In the genomic region with DNA sequence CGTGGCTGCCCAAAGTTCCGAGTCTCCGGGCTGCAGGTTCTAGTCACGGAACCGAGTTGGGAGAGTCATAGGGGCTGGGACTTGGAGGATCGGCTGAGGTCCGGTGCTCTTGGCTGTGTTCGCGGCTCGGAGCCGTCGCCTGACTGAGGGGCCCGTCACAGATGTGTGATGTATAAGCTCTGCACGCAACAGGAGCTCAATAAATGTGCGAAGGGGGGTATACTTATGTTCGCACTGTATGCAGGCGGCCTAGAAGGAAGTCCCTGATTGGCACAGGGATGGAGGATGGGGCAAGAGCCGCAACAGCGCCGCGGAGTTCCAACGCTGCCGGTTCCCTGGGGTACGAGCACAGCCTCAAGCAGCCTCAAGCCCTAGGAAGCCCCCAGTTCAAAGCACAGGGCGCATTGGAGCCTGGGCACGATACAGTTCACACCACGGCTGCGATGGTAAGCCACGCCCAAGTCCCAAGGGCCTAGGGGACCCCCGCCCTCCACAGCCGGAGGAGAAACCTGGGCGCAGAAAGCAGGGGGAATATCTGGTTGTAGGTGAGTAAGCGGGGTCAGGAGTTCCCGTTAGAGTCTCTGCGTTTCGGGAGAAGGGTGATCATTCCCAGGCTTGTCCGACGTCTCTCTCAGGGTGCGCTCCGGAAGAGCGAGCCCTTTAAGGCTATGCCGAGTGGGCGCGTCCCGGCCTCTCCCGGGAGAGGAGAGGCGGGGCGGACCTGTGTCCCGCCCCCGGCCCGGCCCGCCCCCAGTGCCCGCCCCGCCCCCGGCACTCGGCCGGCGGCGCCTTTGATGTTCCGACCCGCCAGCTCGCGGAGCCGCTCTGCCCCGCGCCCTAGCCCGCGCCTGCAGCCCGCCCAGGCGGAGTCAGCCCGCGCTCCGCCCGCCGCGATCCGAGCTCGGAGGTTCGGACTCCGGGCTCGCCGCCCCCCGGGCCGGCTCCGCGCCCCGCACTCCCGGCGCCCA, we compare ENCODE assay signal across 8 cellular contexts. TPM values are rescaled to one million over a fixed set of nuclear protein-coding genes. Genes with fewer than 3 reads are reported as not detected.
DNase-seq lines count a peak whose midpoint lies in the region; ATAC-seq and TF ChIP-seq lines count a peak whose summit lies in the region.

TSS of gene TCF7 (plus strand) at position 774 of the 968 bp plus-strand sequence. CDS start 226 bp downstream, outside the sequence.

- H3K9me3 ChIP-seq in OCI-LY3 (ENCODE audit: insufficient read depth, low read length) (no peaks in the 10 kb centered on the region), esophagus muscularis mucosa (no peaks in the 10 kb centered on the region), mucosa of rectum (ENCODE audit: control insufficient read depth in 2 of 2, low read length in 2 of 2) (no peaks in the 10 kb centered on the region)

- no peak for TF ChIP-seq CTCF in OCI-LY3 (IDR thresholded peaks at IDR 0.05; ENCODE audit: low read depth, low read length)
- TF ChIP-seq CTCF in esophagus muscularis mucosa (IDR thresholded peaks at IDR 0.05) = no peak

- H3K27me3 ChIP-seq in OCI-LY3 (ENCODE audit: low read depth, low read length) (peaks cover 15% of the 10 kb centered on the region), esophagus muscularis mucosa (peaks cover 0 to 34% (median 13%) of the 10 kb centered on the region in 4 donors), mucosa of rectum (ENCODE audit: control insufficient read depth in 2 of 2, insufficient read depth in 2 of 2, low read length in 2 of 2) (peaks cover 10 to 14% of the 10 kb centered on the region in 2 donors)

- peak within 1 kb of the TSS; percentile 95 for H3K27ac Mint-ChIP-seq in activated T-cell treated with anti-CD3 and anti-CD28 coated beads, Interleukin-2, amount 50 U/mL, for 24 hours

- peak; percentile 85 for DNase-seq in COLO829 (ENCODE audit: low spot score)
- DNase-seq in activated T-cell treated with anti-CD3 and anti-CD28 coated beads, Interleukin-2, amount 50 U/mL, for 24 hours = peak; percentile 86
- no peak for DNase-seq in esophagus muscularis mucosa (ENCODE audit: extremely low spot score)
- peak; percentile 64 for DNase-seq in stimulated activated naive CD4-positive, alpha-beta T cell treated with Interleukin-2 at 50 U/mL for 16 hours (lab: John Stamatoyannopoulos, UW)

- H3K9ac ChIP-seq in OCI-LY3 (ENCODE audit: low read length) (peak within 1 kb of the TSS; percentile 61; the same call in 1 of the 2 replicates), mucosa of rectum (ENCODE audit: low read depth in 1 of 2, low read length in 2 of 2) (peak within 1 kb of the TSS; percentile 63 to 69)

- H3K27me3 Mint-ChIP-seq in activated T-cell treated with anti-CD3 and anti-CD28 coated beads, Interleukin-2, amount 50 U/mL, for 24 hours = no peaks in the 10 kb centered on the region

- H3K79me2 ChIP-seq in OCI-LY3 (ENCODE audit: low read length) = no peaks in the 10 kb centered on the region

- peak within 1 kb of the TSS; percentile 84 for H3K4me3 Mint-ChIP-seq in activated T-cell treated with anti-CD3 and anti-CD28 coated beads, Interleukin-2, amount 50 U/mL, for 24 hours

- ATAC-seq in GM19452 (IDR thresholded peaks at IDR 0.05; ENCODE audit: unreplicated experiment) (peak; percentile 87), HG03469 (IDR thresholded peaks at IDR 0.05; ENCODE audit: unreplicated experiment) (peak; percentile 54)

- peaks cover 42% of the 10 kb centered on the region for H3K36me3 Mint-ChIP-seq in activated T-cell treated with anti-CD3 and anti-CD28 coated beads, Interleukin-2, amount 50 U/mL, for 24 hours (ENCODE audit: low read depth)

- H4K20me1 ChIP-seq in OCI-LY3 (ENCODE audit: insufficient read depth, low read length) = no peaks in the 10 kb centered on the region

- peaks cover 81% of the 10 kb centered on the region for H3K4me1 Mint-ChIP-seq in activated T-cell treated with anti-CD3 and anti-CD28 coated beads, Interleukin-2, amount 50 U/mL, for 24 hours (ENCODE audit: low read depth)

- H3K4me2 ChIP-seq in OCI-LY3 (ENCODE audit: low read length) = peak within 1 kb of the TSS; percentile 80

- H3K27ac ChIP-seq in OCI-LY3 (ENCODE audit: low read length) (no peak within 1 kb of the TSS), esophagus muscularis mucosa (replicated peaks in 1 of 4) (peak within 1 kb of the TSS in 3 of 4 donors; percentile 42 to 61 (median 43)), mucosa of rectum (ENCODE audit: low read depth in 2 of 2, low read length in 2 of 2) (peak within 1 kb of the TSS; percentile 13 to 65)

- TF ChIP-seq EP300 in esophagus muscularis mucosa (IDR thresholded peaks at IDR 0.05) = no peak

- no peaks in the 10 kb centered on the region for H3K9me3 Mint-ChIP-seq in activated T-cell treated with anti-CD3 and anti-CD28 coated beads, Interleukin-2, amount 50 U/mL, for 24 hours

- peaks cover 25% of the 10 kb centered on the region for H3K4me1 ChIP-seq in OCI-LY3 (ENCODE audit: low read length)
- peaks cover 17 to 25% (median 24%) of the 10 kb centered on the region in 4 donors for H3K4me1 ChIP-seq in esophagus muscularis mucosa
- H3K4me1 ChIP-seq in mucosa of rectum (ENCODE audit: control insufficient read depth in 2 of 2, insufficient read depth in 2 of 2, low read length in 2 of 2) = peaks cover 10 to 11% of the 10 kb centered on the region in 2 donors

- H3K36me3 ChIP-seq in OCI-LY3 (replicated peaks; ENCODE audit: low read depth, low read length) (no peaks in the 10 kb centered on the region), esophagus muscularis mucosa (no peaks in the 10 kb centered on the region), mucosa of rectum (ENCODE audit: control insufficient read depth in 2 of 2, insufficient read depth in 2 of 2, low read length in 2 of 2) (no peaks in the 10 kb centered on the region)

- intact Hi-C loops in esophagus muscularis mucosa (cut with DNase I) = no loop called here

- no peak for TF ChIP-seq POLR2A in esophagus muscularis mucosa (IDR thresholded peaks at IDR 0.05; ENCODE audit: low read depth)

- H2AFZ ChIP-seq in OCI-LY3 (ENCODE audit: low read depth, low read length) = peak within 1 kb of the TSS; percentile 42; the same call in 1 of the 2 replicates

- peak within 1 kb of the TSS; percentile 78 for H3K4me3 ChIP-seq in OCI-LY3 (ENCODE audit: low read length)
- H3K4me3 ChIP-seq in esophagus muscularis mucosa = peak within 1 kb of the TSS; percentile 59 to 62 (median 62)
- H3K4me3 ChIP-seq in mucosa of rectum (ENCODE audit: low read length in 2 of 2) = peak within 1 kb of the TSS; percentile 72 to 86

- 0% methylated on average over 8 of the region's 89 CpGs for WGBS in esophagus muscularis mucosa

RNA-seq across cellular contexts. Expression of gene TCF7, which starts in this region (rescaled TPM):
- total RNA-seq in esophagus muscularis mucosa = 1 to 10 TPM in 3 of 4 donors, under 1 TPM in 1; 0.99 to 2.1 (median 1.5) TPM
